In genomic region chr11:87926250-87926970, GRCh38 we compare ENCODE assay signal across 13 cellular contexts.
DNase-seq lines count a peak whose midpoint lies in the region; ATAC-seq and TF ChIP-seq lines count a peak whose summit lies in the region.
"Had no signal": no experiment of that assay in that cellular context is flagged by ENCODE, and none has a peak within 500 bp of the region (broad histone marks: within the 10 kb centered on the region; RNA-seq: fewer than 3 reads in every experiment).

No MANE protein-coding gene starts in this region.

- POLR2A ChIA-PET in activated CD4-positive, alpha-beta memory T cell treated with anti-CD3 and anti-CD28 coated beads for 36 hours (lab: Charles Lee): no interaction called here

- H3K4me1 Mint-ChIP-seq in activated CD4-positive, alpha-beta memory T cell treated with anti-CD3 and anti-CD28 coated beads for 36 hours (ENCODE audit: low read depth): no peaks in the 10 kb centered on the region

- DNase-seq in AG10803 (ENCODE audit: low read depth): peak; percentile 71
- peak; percentile 92 for DNase-seq in HPDE6-E6E7 (ENCODE audit: extremely low spot score)
- peak; percentile 53 for DNase-seq in T1000 (lab: John Stamatoyannopoulos, UW)
- DNase-seq in foreskin fibroblast: peak; percentile 56 to 75
- no peak for DNase-seq in activated CD4-positive, alpha-beta memory T cell treated with anti-CD3 and anti-CD28 coated beads for 36 hours
- DNase-seq in putamen (ENCODE audit: low spot score): no peak
- DNase-seq: activated CD4-positive, CD25-positive, alpha-beta regulatory T cell; activated effector memory CD4-positive, alpha-beta T cell treated with Interleukin-2 at 50 U/mL for 16 hours; BE2C; kidney glomerular epithelial cell; ovary had no signal

- CTCF ChIA-PET in activated CD4-positive, alpha-beta memory T cell treated with anti-CD3 and anti-CD28 coated beads for 36 hours (lab: Charles Lee): no interaction called here

- H3K4me3 ChIP-seq in AG10803 (ENCODE audit: low read length) (no peak overlapping the region), foreskin fibroblast (ENCODE audit: low read depth in 1 of 2, low read length in 2 of 2) (no peak overlapping the region)
- H3K4me3 ChIP-seq: ovary had no signal

- H3K9me3 Mint-ChIP-seq in activated CD4-positive, alpha-beta memory T cell treated with anti-CD3 and anti-CD28 coated beads for 36 hours: no peaks in the 10 kb centered on the region

- H3K4me3 Mint-ChIP-seq in activated CD4-positive, alpha-beta memory T cell treated with anti-CD3 and anti-CD28 coated beads for 36 hours: no peak overlapping the region

- intact Hi-C loops in activated CD4-positive, alpha-beta memory T cell treated with anti-CD3 and anti-CD28 coated beads for 36 hours (cut with micrococcal nuclease): no loop called here

- H3K27me3 Mint-ChIP-seq in activated CD4-positive, alpha-beta memory T cell treated with anti-CD3 and anti-CD28 coated beads for 36 hours: peaks cover 1% of the 10 kb centered on the region

- ATAC-seq in GM21786 (IDR thresholded peaks at IDR 0.05; ENCODE audit: unreplicated experiment): no peak
- no peak for ATAC-seq in GM18519 (IDR thresholded peaks at IDR 0.05; ENCODE audit: low FRiP score, unreplicated experiment)

- H3K36me3 Mint-ChIP-seq in activated CD4-positive, alpha-beta memory T cell treated with anti-CD3 and anti-CD28 coated beads for 36 hours: no peaks in the 10 kb centered on the region

- TF ChIP-seq CTCF in AG10803 (conservative IDR thresholded peaks at IDR 0.05; ENCODE audit: low read length) (no peak), foreskin fibroblast (IDR thresholded peaks at IDR 0.05; ENCODE audit: low read depth, low read length) (no peak)

- H3K27ac Mint-ChIP-seq in activated CD4-positive, alpha-beta memory T cell treated with anti-CD3 and anti-CD28 coated beads for 36 hours: no peak overlapping the region

Comparison
In these comparisons a context has a peak if more than half of its experiments do, and no peak if none do; other contexts are left out.
1. DNase-seq: peak in AG10803 (single experiment), HPDE6-E6E7 (single experiment), T1000 (single experiment) and foreskin fibroblast (2 of 2); none in activated CD4-positive, alpha-beta memory T cell treated with anti-CD3 and anti-CD28 coated beads for 36 hours (single experiment) and putamen (single experiment).